Comparison of ENCODE assay signal across 8 cellular contexts in the genomic region with DNA sequence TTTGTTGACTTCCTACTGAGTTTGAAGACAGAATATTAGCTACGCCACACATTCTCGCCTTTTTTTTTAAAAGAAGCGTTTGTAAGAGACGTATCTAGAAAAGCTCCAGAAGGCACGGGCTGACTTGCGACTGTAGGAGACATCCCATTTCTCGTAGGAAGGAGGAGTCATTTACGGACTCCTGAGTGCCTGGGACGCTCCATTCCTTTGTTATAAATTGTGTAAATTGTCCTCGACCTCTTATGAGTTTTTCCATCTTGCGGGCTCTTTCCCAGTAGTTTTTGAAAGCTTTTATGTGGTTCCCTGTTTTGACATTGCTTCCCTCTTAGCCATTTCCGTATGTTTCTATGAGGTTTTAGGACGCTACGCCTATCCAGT. TPM values are rescaled to one million over a fixed set of nuclear protein-coding genes. Genes with fewer than 3 reads are reported as not detected.
DNase-seq lines count a peak whose midpoint lies in the region; ATAC-seq and TF ChIP-seq lines count a peak whose summit lies in the region.

No MANE protein-coding gene starts in this region.

- H3K4me3 Mint-ChIP-seq in osteocyte (ENCODE audit: unreplicated experiment), result peak overlapping the region; percentile 72

- no peak for ATAC-seq in GM18505 (IDR thresholded peaks at IDR 0.05; ENCODE audit: unreplicated experiment)

- TF ChIP-seq CTCF in osteocyte (IDR thresholded peaks at IDR 0.05), result no peak

- no peak for TF ChIP-seq POLR2A in GM18505 (IDR thresholded peaks at IDR 0.05; ENCODE audit: borderline replicate concordance, extremely low read depth, insufficient read depth, insufficient read length)

- H3K4me1 Mint-ChIP-seq in osteocyte (ENCODE audit: unreplicated experiment), result peaks cover 28% of the 10 kb centered on the region

- H3K27me3 Mint-ChIP-seq in osteocyte (ENCODE audit: unreplicated experiment), result no peaks in the 10 kb centered on the region

- H3K27ac Mint-ChIP-seq in osteocyte (ENCODE audit: unreplicated experiment), result peak overlapping the region; percentile 59

- H3K27ac ChIP-seq in epithelial cell of prostate, result peak overlapping the region; percentile 59

- DNase-seq in NCI-H2171 treated with DMSO at 0.1 percent for 48 hours (lab: John Stamatoyannopoulos, UW), result peak; percentile 52
- DNase-seq in NCI-H2171 (lab: John Stamatoyannopoulos, UW), result no peak
- peak; percentile 84 for DNase-seq in RKO (ENCODE audit: low spot score)
- DNase-seq in epithelial cell of prostate (ENCODE audit: low read depth, low spot score), result no peak
- DNase-seq in osteocyte (ENCODE audit: extremely low spot score, unreplicated experiment), result no peak
- DNase-seq in 8988T, result no peak
- DNase-seq in stimulated activated CD8-positive, alpha-beta memory T cell treated with anti-CD3 and anti-CD28 coated beads, Interleukin-4, amount 100 ng/mL, for 48 hours, result no peak

- no peaks in the 10 kb centered on the region for H3K9me3 Mint-ChIP-seq in osteocyte (ENCODE audit: unreplicated experiment)

- H3K36me3 Mint-ChIP-seq in osteocyte (ENCODE audit: unreplicated experiment), result peaks cover 11% of the 10 kb centered on the region

RNA-seq across cellular contexts. Expression of a gene that starts 1.0 kb away (rescaled TPM):
- total RNA-seq in osteocyte, result 82.2 and 84.7 TPM in 2 replicates

RNA-seq across cellular contexts. Expression of a gene that starts 12.6 kb away (rescaled TPM):
- 0.89 and 0.94 TPM in 2 replicates for total RNA-seq in osteocyte

RNA-seq across cellular contexts. Expression of a gene that starts 17.6 kb away (rescaled TPM):
- 29.2 and 36.0 TPM in 2 replicates for total RNA-seq in osteocyte

RNA-seq across cellular contexts. Expression of a gene that starts 33.5 kb away (rescaled TPM):
- 4.4 and 4.5 TPM in 2 replicates for total RNA-seq in osteocyte

RNA-seq across cellular contexts. Expression of a gene that starts 40.4 kb away (rescaled TPM):
- total RNA-seq in osteocyte, result 131 and 142 TPM in 2 replicates

Comparison
In these comparisons a context has a peak if more than half of its experiments do, and no peak if none do; other contexts are left out.
1. DNase-seq: peak in NCI-H2171 treated with DMSO at 0.1 percent for 48 hours (single experiment) and RKO (single experiment); none in NCI-H2171 (single experiment), epithelial cell of prostate (single experiment), osteocyte (single experiment), 8988T (single experiment) and stimulated activated CD8-positive, alpha-beta memory T cell treated with anti-CD3 and anti-CD28 coated beads, Interleukin-4, amount 100 ng/mL, for 48 hours (single experiment).